10 cellular contexts compared by ENCODE assay signal in the genomic region with DNA sequence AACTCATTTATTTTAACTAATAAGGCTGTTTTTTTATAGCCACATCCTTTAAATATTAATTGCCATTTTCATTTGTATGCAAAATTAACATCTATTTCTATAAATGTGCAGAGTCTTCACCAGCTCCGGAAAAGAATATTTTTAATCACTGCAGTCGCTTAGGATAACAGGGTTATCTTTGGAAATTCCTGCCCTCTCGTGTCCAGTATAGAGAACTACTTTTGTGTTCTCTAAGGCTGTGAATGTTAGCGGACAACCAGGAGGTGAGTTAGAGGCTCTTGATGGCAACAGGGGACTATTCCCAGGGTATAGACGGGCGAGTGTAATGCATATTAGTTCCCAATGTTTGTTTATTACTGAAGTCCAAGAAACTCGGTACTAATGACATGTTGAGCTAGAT. TPM values are rescaled to one million over a fixed set of nuclear protein-coding genes. Genes with fewer than 3 reads are reported as not detected.
DNase-seq lines count a peak whose midpoint lies in the region; TF ChIP-seq lines count a peak whose summit lies in the region.
"Had no signal": no experiment of that assay in that cellular context is flagged by ENCODE, and none has a peak within 500 bp of the region (broad histone marks: within the 10 kb centered on the region; RNA-seq: fewer than 3 reads in every experiment).

No MANE protein-coding gene starts in this region.

- no peaks in the 10 kb centered on the region for H3K9me3 ChIP-seq in AG04450 (ENCODE audit: control insufficient read depth, insufficient read depth, low read length)
- H3K9me3 ChIP-seq in ascending aorta, result no peaks in the 10 kb centered on the region
- H3K9me3 ChIP-seq: prostate gland had no signal

- intact Hi-C loops in ascending aorta (cut with DNase I), result no loop called here

- in situ Hi-C loops in GM13977 (cut with MboI; ENCODE audit: low pct_unique_long_range_greater_than_20kb, low sequenced_read_pairs, unreplicated experiment), result no loop called here

- CTCF ChIA-PET in AG04450 (lab: Charles Lee), result interaction anchor here (0.5 to 4.0 kb wide), 22 partner anchors 10 to 789 kb away, joined by 3 to 39 read pairs (median 4); no protein-coding TSS in a partner anchor

- H3K27ac ChIP-seq in AG04450 (ENCODE audit: low read depth, low read length), result no peak overlapping the region
- no peak overlapping the region for H3K27ac ChIP-seq in ascending aorta
- no peak overlapping the region for H3K27ac ChIP-seq in substantia nigra (ENCODE audit: low read depth, low read length, poor library complexity, severe bottlenecking)
- H3K27ac ChIP-seq: prostate gland, SJCRH30 had no signal

- H3K4me3 ChIP-seq in AG04450 (ENCODE audit: low read depth, low read length), result no peak overlapping the region
- no peak overlapping the region for H3K4me3 ChIP-seq in ascending aorta
- H3K4me3 ChIP-seq: prostate gland, SJCRH30 had no signal

- POLR2A ChIA-PET in AG04450 (lab: Yijun Ruan, JAX), result interaction anchor here (0.7 kb wide), 1 partner anchor 120 kb away, joined by 4 read pairs; no protein-coding TSS in a partner anchor

- H3K27me3 ChIP-seq in AG04450 (ENCODE audit: control insufficient read depth, insufficient read depth, low read length) (peaks cover 53% of the 10 kb centered on the region), ascending aorta (no peaks in the 10 kb centered on the region)
- H3K27me3 ChIP-seq: SJCRH30 had no signal

- peaks cover 0 to 12% of the 10 kb centered on the region in 2 donors for H3K4me1 ChIP-seq in ascending aorta
- H3K4me1 ChIP-seq: prostate gland had no signal

- no peaks in the 10 kb centered on the region for H3K36me3 ChIP-seq in ascending aorta
- H3K36me3 ChIP-seq: prostate gland, SJCRH30 had no signal

- DNase-seq in AG04450 (ENCODE audit: low read depth, low spot score), result no peak
- peak; percentile 31 for DNase-seq in HuH-7 (ENCODE audit: low spot score)
- no peak for DNase-seq in ascending aorta (ENCODE audit: low spot score in 2 of 2)
- DNase-seq in kidney tubule cell (ENCODE audit: low spot score), result peak; percentile 14
- DNase-seq in activated CD4-positive, alpha-beta T cell treated with anti-CD3 and anti-CD28 coated beads for 48 hours, result no peak
- no peak for DNase-seq in substantia nigra (lab: John Stamatoyannopoulos, UW)
- no peak for DNase-seq in NCI-H146 (lab: John Stamatoyannopoulos, UW)
- no peak for DNase-seq in GM13977 (ENCODE audit: low spot score)

- TF ChIP-seq CTCF in AG04450 (IDR thresholded peaks at IDR 0.05; ENCODE audit: low read depth, low read length) (peak; percentile 55), ascending aorta (IDR thresholded peaks at IDR 0.05) (peak; percentile 20 to 50 (median 35)), GM13977 (IDR thresholded peaks at IDR 0.05; ENCODE audit: extremely low read depth, insufficient read depth, missing control alignments) (no peak)

RNA-seq across cellular contexts. Expression of gene GGTA1, which starts 59.4 kb away (rescaled TPM):
- not detected in 2 replicates for polyA plus RNA-seq in AG04450 (2011; rRNA removed)
- not detected in 2 replicates for polyA minus RNA-seq in AG04450 (2011; rRNA and poly(A)+ RNA removed)
- total RNA-seq in ascending aorta, result 2.6 TPM
- total RNA-seq: SJCRH30 had no signal

Comparison
In these comparisons a context has a peak if more than half of its experiments do, and no peak if none do; other contexts are left out.
1. DNase-seq: peak in HuH-7 (single experiment) and kidney tubule cell (single experiment); none in AG04450 (single experiment), ascending aorta (0 of 2), activated CD4-positive, alpha-beta T cell treated with anti-CD3 and anti-CD28 coated beads for 48 hours (single experiment), substantia nigra (0 of 49), NCI-H146 (single experiment) and GM13977 (single experiment).